In genomic region chr4:99893029-99893428, GRCh38 we compare ENCODE assay signal across 8 cellular contexts. TPM values are rescaled to one million over a fixed set of nuclear protein-coding genes. Genes with fewer than 3 reads are reported as not detected.
DNase-seq lines count a peak whose midpoint lies in the region; ATAC-seq and TF ChIP-seq lines count a peak whose summit lies in the region.

No MANE protein-coding gene starts in this region.

- no peaks in the 10 kb centered on the region for H4K20me1 ChIP-seq in MM.1S (ENCODE audit: insufficient read depth, low read length)
- no peaks in the 10 kb centered on the region for H4K20me1 ChIP-seq in neural cell (ENCODE audit: insufficient read depth)

- TF ChIP-seq EP300 in neural cell (conservative IDR thresholded peaks at IDR 0.05; ENCODE audit: poor library complexity, severe bottlenecking), result no peak

- H3F3A ChIP-seq in MM.1S (ENCODE audit: insufficient read depth, low read length), result peaks cover 6% of the 10 kb centered on the region; the same call in 1 of the 2 replicates
- H3F3A ChIP-seq in neural cell (ENCODE audit: insufficient read depth, low read length, poor library complexity, severe bottlenecking), result no peaks in the 10 kb centered on the region

- no peak overlapping the region for H3K27ac ChIP-seq in CD4-positive, alpha-beta T cell (ENCODE audit: low read depth, low read length)
- H3K27ac ChIP-seq in MM.1S (ENCODE audit: low read length) (no peak overlapping the region), duodenal mucosa (ENCODE audit: low read depth, low read length) (no peak overlapping the region), neural cell (ENCODE audit: low read length) (no peak overlapping the region)

- peak overlapping the region; percentile 75; the same call in 1 of the 2 replicates for H3K9ac ChIP-seq in MM.1S (ENCODE audit: low read length)
- H3K9ac ChIP-seq in duodenal mucosa (ENCODE audit: low read depth in 1 of 2, low read length in 2 of 2), result peak overlapping the region; percentile 89 to 90
- H3K9ac ChIP-seq in neural cell (ENCODE audit: low read length), result peak overlapping the region; percentile 83

- DNase-seq in CD4-positive, alpha-beta T cell, result no peak
- DNase-seq in MM.1S, result no peak
- no peak for DNase-seq in NCI-H345 (lab: John Stamatoyannopoulos, UW)
- no peak for DNase-seq in GM10266 (ENCODE audit: extremely low spot score)
- DNase-seq in NCI-H345 treated with DMSO at 0.1 percent for 48 hours (lab: John Stamatoyannopoulos, UW; ENCODE audit: unreplicated experiment), result no peak

- H3K4me3 ChIP-seq in MM.1S (ENCODE audit: low read length) (peak overlapping the region; percentile 76), duodenal mucosa (ENCODE audit: low read depth in 1 of 2, low read length in 2 of 2) (peak overlapping the region; percentile 94 to 96), neural cell (ENCODE audit: low read length) (peak overlapping the region; percentile 84)

- peak overlapping the region; percentile 99 for H3K4me3 Mint-ChIP-seq in CD4-positive, alpha-beta T cell

- peaks cover 54% of the 10 kb centered on the region for H3K79me2 ChIP-seq in MM.1S (ENCODE audit: low read length)
- H3K79me2 ChIP-seq in neural cell (replicated peaks; ENCODE audit: insufficient read depth, low read length), result peaks cover 48% of the 10 kb centered on the region

- H3K9me2 ChIP-seq in MM.1S (replicated peaks; ENCODE audit: insufficient read depth, low read length), result no peaks in the 10 kb centered on the region
- H3K9me2 ChIP-seq in neural cell (ENCODE audit: insufficient read depth, low read length), result no peaks in the 10 kb centered on the region

- H3K4me2 ChIP-seq in MM.1S (ENCODE audit: low read depth, low read length) (peak overlapping the region; percentile 85), neural cell (ENCODE audit: low read length) (peak overlapping the region; percentile 99)

- no peak for ATAC-seq in CD4-positive, alpha-beta T cell (ENCODE audit: poor library complexity)
- ATAC-seq in HG02970 (IDR thresholded peaks at IDR 0.05; ENCODE audit: low FRiP score, unreplicated experiment), result no peak

- H3K4me1 Mint-ChIP-seq in CD4-positive, alpha-beta T cell (ENCODE audit: low read depth), result peaks cover 61% of the 10 kb centered on the region

- TF ChIP-seq RAD21 in neural cell (conservative IDR thresholded peaks at IDR 0.05), result no peak

- intact Hi-C loops in CD4-positive, alpha-beta T cell (cut with DNase I, micrococcal nuclease), result loop anchor here in 1 of 2 experiments (2.0 to 10.0 kb wide), 6 partner anchors 202 to 1748 kb away; partner anchors contain the start of genes ADH5, EIF4E, METAP1 and STPG2

- no peaks in the 10 kb centered on the region for H3K27me3 ChIP-seq in CD4-positive, alpha-beta T cell (ENCODE audit: control insufficient read depth, insufficient read depth, low read length)
- no peaks in the 10 kb centered on the region for H3K27me3 ChIP-seq in MM.1S (replicated peaks; ENCODE audit: insufficient read depth, low read length)
- H3K27me3 ChIP-seq in duodenal mucosa (ENCODE audit: control insufficient read depth in 1 of 2, insufficient read depth in 2 of 2, low read length in 2 of 2), result no peaks in the 10 kb centered on the region
- no peaks in the 10 kb centered on the region for H3K27me3 ChIP-seq in neural cell (ENCODE audit: insufficient read depth, low read depth, low read length)

- no peaks in the 10 kb centered on the region for H3K27me3 Mint-ChIP-seq in CD4-positive, alpha-beta T cell

- no peak overlapping the region for H2AFZ ChIP-seq in MM.1S (ENCODE audit: low read length)
- H2AFZ ChIP-seq in neural cell (ENCODE audit: low read depth, low read length), result peak overlapping the region; percentile 13

- CTCF ChIA-PET in CD4-positive, alpha-beta T cell (lab: Charles Lee), result interaction anchor here (1.6 kb wide), 1 partner anchor 56 kb away, joined by 6 read pairs; no protein-coding TSS in a partner anchor

- no peaks in the 10 kb centered on the region for H3K9me3 ChIP-seq in CD4-positive, alpha-beta T cell (ENCODE audit: control insufficient read depth, low read length)
- H3K9me3 ChIP-seq in MM.1S (replicated peaks; ENCODE audit: insufficient read depth, low read length) (no peaks in the 10 kb centered on the region), duodenal mucosa (ENCODE audit: control insufficient read depth in 1 of 2, low read length in 2 of 2) (no peaks in the 10 kb centered on the region), neural cell (ENCODE audit: low read length) (no peaks in the 10 kb centered on the region)

- H3K4me1 ChIP-seq in MM.1S (ENCODE audit: low read length) (peaks cover 7% of the 10 kb centered on the region), duodenal mucosa (ENCODE audit: control insufficient read depth in 1 of 2, insufficient read depth in 2 of 2, low read length in 2 of 2) (peaks cover 15 to 25% of the 10 kb centered on the region in 2 donors)

- H3K9me3 Mint-ChIP-seq in CD4-positive, alpha-beta T cell, result no peaks in the 10 kb centered on the region

- POLR2A ChIA-PET in CD4-positive, alpha-beta T cell (lab: Charles Lee), result interaction anchor here (0.7 to 2.7 kb wide), 4 partner anchors 47 to 57 kb away, joined by 3 to 109 read pairs (median 11); partner anchors contain the start of genes DNAJB14 and H2AZ1

- peak overlapping the region; percentile 96 for H3K27ac Mint-ChIP-seq in CD4-positive, alpha-beta T cell

- no peak for TF ChIP-seq CTCF in CD4-positive, alpha-beta T cell (IDR thresholded peaks at IDR 0.05)
- no peak for TF ChIP-seq CTCF in MM.1S (IDR thresholded peaks at IDR 0.05; ENCODE audit: low read length)
- no peak for TF ChIP-seq CTCF in neural cell (IDR thresholded peaks at IDR 0.05; ENCODE audit: poor library complexity, severe bottlenecking)
- TF ChIP-seq CTCF in GM10266 (IDR thresholded peaks at IDR 0.05; ENCODE audit: control insufficient read depth, insufficient read depth, low read depth, missing control alignments), result no peak

- H3K36me3 ChIP-seq in MM.1S (replicated peaks; ENCODE audit: insufficient read depth, low read length) (no peaks in the 10 kb centered on the region), duodenal mucosa (ENCODE audit: control insufficient read depth in 1 of 2, insufficient read depth in 2 of 2, low read length in 2 of 2) (peaks cover 6 to 9% of the 10 kb centered on the region in 2 donors), neural cell (ENCODE audit: insufficient read depth, low read length) (no peaks in the 10 kb centered on the region)

- peaks cover 28% of the 10 kb centered on the region for H3K36me3 Mint-ChIP-seq in CD4-positive, alpha-beta T cell (ENCODE audit: low read depth)

TF ChIP-seq in neural cell, 6 proteins besides CTCF, POLR2A, EP300 and RAD21:
- TF ChIP-seq SMC3 (conservative IDR thresholded peaks at IDR 0.05; ENCODE audit: poor library complexity) (no peak), POLR2AphosphoS5 (IDR thresholded peaks at IDR 0.05) (no peak), EZH2 (IDR thresholded peaks at IDR 0.05; ENCODE audit: borderline replicate concordance, insufficient read depth, low read length, poor library complexity, severe bottlenecking) (no peak), TAF1 (IDR thresholded peaks at IDR 0.05; ENCODE audit: low read depth) (no peak), MXI1 (conservative IDR thresholded peaks at IDR 0.05; ENCODE audit: poor library complexity, severe bottlenecking) (no peak), REST (IDR thresholded peaks at IDR 0.05; ENCODE audit: borderline replicate concordance) (no peak)
TF ChIP-seq in neural cell: peak in this region for 0.

RNA-seq across cellular contexts. Expression of gene LAMTOR3, which starts 1.2 kb away (rescaled TPM):
- total RNA-seq in CD4-positive, alpha-beta T cell, result 10 to 100 TPM; 32.0 to 32.8 TPM
- 172 and 203 TPM in 2 replicates for polyA plus RNA-seq in neural cell
- polyA minus RNA-seq in neural cell, result 130 and 165 TPM in 2 replicates

RNA-seq across cellular contexts. Expression of gene DNAJB14, which starts 53.4 kb away (rescaled TPM):
- 10 to 100 TPM; 66.3 to 67.4 TPM for total RNA-seq in CD4-positive, alpha-beta T cell
- polyA plus RNA-seq in neural cell, result 39.6 and 41.3 TPM in 2 replicates
- 97.1 and 98.2 TPM in 2 replicates for polyA minus RNA-seq in neural cell

RNA-seq across cellular contexts. Expression of gene H2AZ1, which starts 57.0 kb away (rescaled TPM):
- 100 to 1,000 TPM in 1 of 2 experiments, 10 to 100 TPM in 1; 96.3 to 102 TPM for total RNA-seq in CD4-positive, alpha-beta T cell
- 519 and 571 TPM in 2 replicates for polyA plus RNA-seq in neural cell
- 147 and 148 TPM in 2 replicates for polyA minus RNA-seq in neural cell
